Comparison of ENCODE assay signal across 1 cellular context in genomic region chr2:110690345-110690965, GRCh38.
TF ChIP-seq lines count a peak whose summit lies in the region.

No MANE protein-coding gene starts in this region.

TF ChIP-seq in K562, 482 proteins besides CTCF, POLR2A, EP300 and RAD21:
- peak; percentile 63; the same call in 1 of the 2 replicates for TF ChIP-seq C11orf30 (IDR thresholded peaks at IDR 0.05; ENCODE audit: low read depth)
- no peak for TF ChIP-seq MECOM (CRISPR knock-in tag; IDR thresholded peaks at IDR 0.05)
- TF ChIP-seq MAFK (IDR thresholded peaks at IDR 0.05; ENCODE audit: low read length), result peak; percentile 56; the same call in 1 of the 2 replicates
- peak; percentile 34; the same call in 1 of the 2 replicates for TF ChIP-seq MAFG (tag; conservative IDR thresholded peaks at IDR 0.05)
- peak; percentile 30; the same call in 1 of the 2 replicates for TF ChIP-seq GATA2 (CRISPR knock-in tag; IDR thresholded peaks at IDR 0.05)
- TF ChIP-seq ZNF316 (IDR thresholded peaks at IDR 0.05), result peak; percentile 82
- TF ChIP-seq MAFF (IDR thresholded peaks at IDR 0.05; ENCODE audit: low read length), result peak; percentile 66
- no peak for TF ChIP-seq ELF4 (CRISPR knock-in tag; IDR thresholded peaks at IDR 0.05)
- TF ChIP-seq BDP1 (IDR thresholded peaks at IDR 0.05; ENCODE audit: insufficient read depth, insufficient read length), result no peak
